Comparison of ENCODE assay signal across 25 cellular contexts in genomic region chr1:3261007-3261968, GRCh38.
"Had no signal": no experiment of that assay in that cellular context is flagged by ENCODE, and none has a peak within 500 bp of the region (broad histone marks: within the 10 kb centered on the region; RNA-seq: fewer than 3 reads in every experiment).

No MANE protein-coding gene starts in this region.

- H3K27me3 Mint-ChIP-seq: activated CD4-positive, alpha-beta T cell treated with anti-CD3 and anti-CD28 coated beads, Interleukin-2, amount 10 ng/mL, durations not matched to agents 7 days and 5 days; activated naive CD8-positive, alpha-beta T cell treated with anti-CD3 and anti-CD28 coated beads, Interleukin-2, amount 10 ng/mL, durations not matched to agents 7 days and 5 days had no signal

- H3K4me1 ChIP-seq: colonic mucosa, foreskin keratinocyte, psoas muscle, spleen, vagina had no signal

- ATAC-seq: activated CD4-positive, CD25-positive, alpha-beta regulatory T cell treated with anti-CD3 and anti-CD28 coated beads, Interleukin-2, amount 50 U/mL, for 24 hours; activated CD8-positive, alpha-beta T cell treated with anti-CD3 and anti-CD28 coated beads, Interleukin-2, amount 10 ng/mL, durations not matched to agents 7 days and 5 days; foreskin keratinocyte; psoas muscle; stimulated activated naive B cell treated with anti-CD40 and anti-IgM and Interleukin-4, amounts not matched to agents 10 μg/mL and 1 μg/mL and 100 μg/mL, for 72 hours had no signal

- H3K27ac Mint-ChIP-seq: activated CD4-positive, alpha-beta T cell treated with anti-CD3 and anti-CD28 coated beads, Interleukin-2, amount 10 ng/mL, durations not matched to agents 7 days and 5 days; activated CD8-positive, alpha-beta T cell treated with anti-CD3 and anti-CD28 coated beads, Interleukin-2, amount 10 ng/mL, durations not matched to agents 7 days and 5 days; activated naive CD8-positive, alpha-beta T cell treated with anti-CD3 and anti-CD28 coated beads, Interleukin-2, amount 10 ng/mL, durations not matched to agents 7 days and 5 days; activated T-cell treated with anti-CD3 and anti-CD28 coated beads, Interleukin-2, amount 50 U/mL, for 24 hours; activated T-helper 2 cell treated with anti-CD3 and anti-CD28 coated beads, Interferon-gamma antibody, Interleukin-2, Interleukin-4, amounts not matched to agents 10 μg/mL and 5 μg/mL and 100 μg/mL, durations not matched to agents 14 hours and 24 hours and 36 hours; endodermal cell; memory B cell; stimulated activated naive B cell treated with anti-CD40 and anti-IgM and Interleukin-4, amounts not matched to agents 10 μg/mL and 1 μg/mL and 100 μg/mL, for 72 hours had no signal

- H3K4me3 Mint-ChIP-seq: activated CD4-positive, alpha-beta T cell treated with anti-CD3 and anti-CD28 coated beads, Interleukin-2, amount 10 ng/mL, durations not matched to agents 7 days and 5 days; activated CD8-positive, alpha-beta T cell treated with anti-CD3 and anti-CD28 coated beads, Interleukin-2, amount 10 ng/mL, durations not matched to agents 7 days and 5 days; activated naive CD8-positive, alpha-beta T cell treated with anti-CD3 and anti-CD28 coated beads, Interleukin-2, amount 10 ng/mL, durations not matched to agents 7 days and 5 days; activated T-cell treated with anti-CD3 and anti-CD28 coated beads, Interleukin-2, amount 50 U/mL, for 24 hours; central memory CD8-positive, alpha-beta T cell; endodermal cell; memory B cell; neural crest cell; stimulated activated naive B cell treated with anti-CD40 and anti-IgM and Interleukin-4, amounts not matched to agents 10 μg/mL and 1 μg/mL and 100 μg/mL, for 72 hours; T-helper 1 cell treated with Interleukin-12 subunit alpha and Interleukin-12 subunit beta and Interleukin-4 antibody, amounts not matched to agents 30 μg/mL and 1 μg/mL, for 36 hours had no signal

- H3K9me3 ChIP-seq: colonic mucosa, psoas muscle, sigmoid colon, spleen, transverse colon, vagina had no signal

- H3K4me3 ChIP-seq: colonic mucosa, psoas muscle, sigmoid colon, spleen, transverse colon, vagina had no signal

- H3K36me3 Mint-ChIP-seq: activated naive CD8-positive, alpha-beta T cell treated with anti-CD3 and anti-CD28 coated beads, Interleukin-2, amount 10 ng/mL, durations not matched to agents 7 days and 5 days; memory B cell; stimulated activated naive B cell treated with anti-CD40 and anti-IgM and Interleukin-4, amounts not matched to agents 10 μg/mL and 1 μg/mL and 100 μg/mL, for 72 hours had no signal

- H3K4me1 Mint-ChIP-seq: activated CD4-positive, alpha-beta T cell treated with anti-CD3 and anti-CD28 coated beads, Interleukin-2, amount 10 ng/mL, durations not matched to agents 7 days and 5 days; activated naive CD8-positive, alpha-beta T cell treated with anti-CD3 and anti-CD28 coated beads, Interleukin-2, amount 10 ng/mL, durations not matched to agents 7 days and 5 days; central memory CD8-positive, alpha-beta T cell; memory B cell; stimulated activated naive B cell treated with anti-CD40 and anti-IgM and Interleukin-4, amounts not matched to agents 10 μg/mL and 1 μg/mL and 100 μg/mL, for 72 hours had no signal

- H3K27me3 ChIP-seq: brain microvascular endothelial cell, colonic mucosa, foreskin keratinocyte, vagina had no signal

- H3K36me3 ChIP-seq: brain microvascular endothelial cell, colonic mucosa, sigmoid colon, spleen, transverse colon, vagina had no signal

- FAIRE-seq: kidney had no signal

- DNase-seq: activated CD4-positive, alpha-beta T cell treated with anti-CD3 and anti-CD28 coated beads, Interleukin-2, amount 10 ng/mL, durations not matched to agents 7 days and 5 days; activated CD8-positive, alpha-beta T cell treated with anti-CD3 and anti-CD28 coated beads, Interleukin-2, amount 10 ng/mL, durations not matched to agents 7 days and 5 days; activated naive CD4-positive, alpha-beta T cell treated with Interleukin-2 at 50 U/mL for 16 hours; activated naive CD8-positive, alpha-beta T cell treated with anti-CD3 and anti-CD28 coated beads, Interleukin-2, amount 10 ng/mL, durations not matched to agents 7 days and 5 days; activated T-cell treated with anti-CD3 and anti-CD28 coated beads, Interleukin-2, amount 50 U/mL, for 24 hours; amygdala; brain microvascular endothelial cell; colonic mucosa; endodermal cell; foreskin keratinocyte; glutamatergic neuron; kidney; psoas muscle; sigmoid colon; spleen; stimulated activated CD4-positive, alpha-beta T cell treated with anti-CD3 and anti-CD28 coated beads, Interleukin-4, amount 100 ng/mL, for 4 hours; stimulated activated naive B cell treated with anti-CD40 and anti-IgM and Interleukin-4, amounts not matched to agents 10 μg/mL and 1 μg/mL and 100 μg/mL, for 72 hours; transverse colon had no signal

- H3K27ac ChIP-seq: brain microvascular endothelial cell, colonic mucosa, foreskin keratinocyte, psoas muscle, sigmoid colon, spleen, transverse colon, vagina had no signal
